Comparison of ENCODE assay signal across 19 cellular contexts in the genomic region with DNA sequence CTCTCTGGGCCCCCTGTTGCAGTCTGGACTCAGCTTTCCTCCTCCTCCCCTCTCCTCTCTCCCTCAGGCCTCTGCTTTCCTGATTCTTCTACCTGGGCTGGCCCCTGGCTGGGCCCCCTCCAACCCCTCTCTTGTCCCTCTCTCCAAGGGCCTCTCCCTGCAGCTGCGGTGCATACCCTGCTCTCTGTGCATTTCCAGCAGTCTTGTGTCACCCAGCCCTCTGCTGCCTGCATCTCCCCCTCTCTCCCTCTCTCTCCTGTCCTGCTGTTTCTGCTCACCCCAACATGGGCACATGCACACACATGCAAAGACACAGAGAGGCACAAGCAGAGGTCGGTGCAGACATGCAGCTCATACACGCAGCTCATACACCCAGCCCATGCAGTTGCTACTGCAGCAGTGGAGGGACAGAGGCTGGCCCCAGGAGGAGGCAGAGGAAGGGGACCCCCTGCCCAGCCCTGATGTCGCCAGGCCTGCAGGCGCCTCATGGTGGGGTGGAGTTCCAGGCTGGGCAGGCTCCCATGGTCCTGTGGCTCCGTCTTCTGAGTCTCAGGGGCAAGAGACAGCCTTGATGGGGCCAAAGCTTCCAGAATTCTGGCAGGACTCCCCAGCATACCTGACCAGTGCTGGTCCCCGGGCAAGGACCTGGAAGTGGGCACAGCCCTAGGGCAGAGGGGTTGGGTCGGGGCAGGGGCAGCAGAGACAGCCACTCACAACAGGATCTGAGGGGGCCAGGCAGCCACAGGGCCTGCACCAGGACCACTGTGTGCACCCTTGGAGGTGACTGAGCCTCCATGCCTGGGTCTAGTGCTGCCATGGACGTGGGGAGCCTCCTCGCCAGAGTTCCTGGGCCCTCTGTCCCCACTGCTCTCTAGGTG.
A peak's percentile ranks its signal among the peaks of the same experiment; 100 is the strongest.
DNase-seq lines count a peak whose midpoint lies in the region; ATAC-seq, FAIRE-seq and TF ChIP-seq lines count a peak whose summit lies in the region.
"Had no signal": no experiment of that assay in that cellular context is flagged by ENCODE, and none has a peak within 500 bp of the region (broad histone marks: within the 10 kb centered on the region; RNA-seq: fewer than 3 reads in every experiment).

No MANE protein-coding gene starts in this region.

- CTCF ChIA-PET in A549 (lab: Yijun Ruan, JAX) = interaction anchor here (1.9 kb wide), 1 partner anchor 83 kb away, joined by 4 read pairs; no protein-coding TSS in a partner anchor
- CTCF ChIA-PET in HEK293 (lab: Yijun Ruan, JAX) = interaction anchor here (0.6 kb wide), 1 partner anchor 989 kb away, joined by 3 read pairs; no protein-coding TSS in a partner anchor

- no peak for TF ChIP-seq POLR2A in A549 (IDR thresholded peaks at IDR 0.05; ENCODE audit: low read length)

- H3K9me2 ChIP-seq in hepatocyte (replicated peaks; ENCODE audit: insufficient read depth) = no peaks in the 10 kb centered on the region

- peak overlapping the region; percentile 98 for H2AK5ac ChIP-seq in neuronal stem cell (ENCODE audit: low read depth, low read length)

- peak overlapping the region; percentile 95 for H4K91ac ChIP-seq in neuronal stem cell (ENCODE audit: low read depth, low read length, poor library complexity)

- H3K23ac ChIP-seq in neuronal stem cell (ENCODE audit: low read depth, low read length, poor library complexity) = peak overlapping the region; percentile 22

- 86% methylated on average over 10 of the region's 10 CpGs for WGBS in A549 (ENCODE audit: missing lambda C conversion rate)
- WGBS in hepatocyte (ENCODE audit: low lambda C conversion rate, missing lambda C conversion rate) = 76% methylated on average over 8 of the region's 10 CpGs
- no CpG with 5 or more reads among the region's 10 CpGs for WGBS in neuronal stem cell (ENCODE audit: extremely low coverage in 2 of 2, insufficient read length in 2 of 2, insufficient replicate concordance in 1 of 2), 2 donors

- no peaks in the 10 kb centered on the region for H3K79me2 ChIP-seq in hepatocyte

- H3K27me3 ChIP-seq in hepatocyte = no peaks in the 10 kb centered on the region
- no peaks in the 10 kb centered on the region for H3K27me3 ChIP-seq in neuronal stem cell (ENCODE audit: control insufficient read depth in 3 of 3, insufficient read depth in 3 of 3, low read depth in 1 of 3, low read length in 3 of 3)
- H3K27me3 ChIP-seq: adrenal gland, upper lobe of right lung had no signal

- H3K4me1 ChIP-seq in A549 (peaks cover 71% of the 10 kb centered on the region), HEK293 (ENCODE audit: control insufficient read depth, insufficient read depth, low read length) (no peaks in the 10 kb centered on the region), hepatocyte (ENCODE audit: insufficient read depth) (peaks cover 55% of the 10 kb centered on the region), neuronal stem cell (ENCODE audit: control insufficient read depth in 2 of 2, insufficient read depth in 1 of 2, low read depth in 1 of 2, low read length in 2 of 2) (peaks cover 39 to 66% of the 10 kb centered on the region in 2 donors)
- H3K4me1 ChIP-seq: upper lobe of right lung had no signal

- H2BK12ac ChIP-seq in neuronal stem cell (ENCODE audit: low read length) = peak overlapping the region; percentile 59

- H3K14ac ChIP-seq in neuronal stem cell (ENCODE audit: low read length) = peak overlapping the region; percentile 89

- no peak for TF ChIP-seq CTCF in A549 (IDR thresholded peaks at IDR 0.05)
- TF ChIP-seq CTCF in HEK293 (tag by site-specific recombination; IDR thresholded peaks at IDR 0.05) = no peak
- no peak for TF ChIP-seq CTCF in hepatocyte (IDR thresholded peaks at IDR 0.05; ENCODE audit: poor library complexity)

- ATAC-seq in A549 = no peak
- no peak for ATAC-seq in GM19467 (IDR thresholded peaks at IDR 0.05; ENCODE audit: unreplicated experiment)
- ATAC-seq in GM18520 (IDR thresholded peaks at IDR 0.05; ENCODE audit: unreplicated experiment) = no peak
- ATAC-seq in GM21576 (IDR thresholded peaks at IDR 0.05; ENCODE audit: unreplicated experiment) = no peak
- ATAC-seq in GM19328 (IDR thresholded peaks at IDR 0.05; ENCODE audit: unreplicated experiment) = no peak
- ATAC-seq: activated CD4-positive, CD25-positive, alpha-beta regulatory T cell treated with anti-CD3 and anti-CD28 coated beads, Interleukin-2, amount 50 U/mL, for 24 hours; activated CD8-positive, alpha-beta T cell treated with anti-CD3 and anti-CD28 coated beads for 36 hours; upper lobe of right lung had no signal

- POLR2A ChIA-PET in A549 (lab: Yijun Ruan, JAX) = no interaction called here
- POLR2A ChIA-PET in HEK293 (lab: Yijun Ruan, JAX) = interaction anchor here (0.6 kb wide), 1 partner anchor 714 kb away, joined by 3 read pairs; no protein-coding TSS in a partner anchor

- H2BK5ac ChIP-seq in neuronal stem cell (ENCODE audit: low read length) = peak overlapping the region; percentile 80

- H3K18ac ChIP-seq in neuronal stem cell (ENCODE audit: low read length) = peak overlapping the region; percentile 98

- H2AFZ ChIP-seq in hepatocyte (no peak overlapping the region), neuronal stem cell (ENCODE audit: low read length) (peak overlapping the region; percentile 21)

- H3K27ac ChIP-seq in A549 = peak overlapping the region; percentile 41 to 84; a peak in 5 of 6 replicates
- no peak overlapping the region for H3K27ac ChIP-seq in HEK293 (ENCODE audit: extremely low read depth, low read depth, low read length)
- H3K27ac ChIP-seq in hepatocyte = peak overlapping the region; percentile 57
- H3K27ac ChIP-seq in neuronal stem cell (replicated peaks; ENCODE audit: low read length) = no peak overlapping the region
- H3K27ac ChIP-seq: upper lobe of right lung had no signal

- no peaks in the 10 kb centered on the region for H3K79me1 ChIP-seq in neuronal stem cell (ENCODE audit: low read depth, low read length)

- peak overlapping the region; percentile 97 for H2BK120ac ChIP-seq in neuronal stem cell (ENCODE audit: low read depth, low read length)

- no peaks in the 10 kb centered on the region for H3K36me3 ChIP-seq in HEK293 (ENCODE audit: control insufficient read depth in 2 of 2, insufficient read depth in 1 of 2, low read length in 2 of 2)
- H3K36me3 ChIP-seq in hepatocyte (replicated peaks; ENCODE audit: insufficient read depth, low read depth) = no peaks in the 10 kb centered on the region
- H3K36me3 ChIP-seq in neuronal stem cell (replicated peaks in 1 of 2; ENCODE audit: control insufficient read depth in 2 of 2, insufficient read depth in 2 of 2, low read length in 2 of 2) = no peaks in the 10 kb centered on the region
- H3K36me3 ChIP-seq: adrenal gland, upper lobe of right lung had no signal

- no peaks in the 10 kb centered on the region for H4K20me1 ChIP-seq in hepatocyte (ENCODE audit: insufficient read depth, poor library complexity, severe bottlenecking)

- TF ChIP-seq RAD21 in A549 (conservative IDR thresholded peaks at IDR 0.05 in 1 of 2, IDR thresholded peaks at IDR 0.05 in 1 of 2) = no peak

- DNase-seq in A549 (ENCODE audit: low read depth in 1 of 2, low spot score in 1 of 2) (no peak), hepatocyte (ENCODE audit: low spot score) (no peak), neuronal stem cell (ENCODE audit: low spot score) (no peak)
- DNase-seq: activated CD8-positive, alpha-beta T cell treated with anti-CD3 and anti-CD28 coated beads for 36 hours; activated effector memory CD4-positive, alpha-beta T cell treated with anti-CD3 and anti-CD28 coated beads, Interleukin-2, amount 50 U/mL, for 16 hours; activated T-cell treated with anti-CD3 and anti-CD28 coated beads for 4 hours; adrenal gland; DMS 273 treated with DMSO at 0.1 percent for 48 hours; NCI-H187; NCI-H69; upper lobe of right lung had no signal

- no peaks in the 10 kb centered on the region for H3K9me3 ChIP-seq in A549
- no peaks in the 10 kb centered on the region for H3K9me3 ChIP-seq in HEK293 (ENCODE audit: control insufficient read depth, insufficient read depth, low read depth, low read length)
- H3K9me3 ChIP-seq in hepatocyte (ENCODE audit: low read depth) = no peaks in the 10 kb centered on the region
- H3K9me3 ChIP-seq in neuronal stem cell (replicated peaks in 1 of 2; ENCODE audit: control insufficient read depth in 2 of 2, insufficient read depth in 1 of 2, low read depth in 1 of 2, low read length in 2 of 2) = no peaks in the 10 kb centered on the region
- H3K9me3 ChIP-seq: adrenal gland, upper lobe of right lung had no signal

- H4K8ac ChIP-seq in neuronal stem cell (ENCODE audit: low read depth, low read length) = peak overlapping the region; percentile 33

- H3K9ac ChIP-seq in neuronal stem cell (ENCODE audit: low read depth, low read length, poor library complexity) = peak overlapping the region; percentile 71

- no peak for FAIRE-seq in A549 (lab: Jason Lieb, UNC)
- FAIRE-seq: bronchial epithelial cell, HTR-8/SVneo had no signal

- peak overlapping the region; percentile 94 for H2BK15ac ChIP-seq in neuronal stem cell (ENCODE audit: low read length)

- TF ChIP-seq EP300 in A549 (IDR thresholded peaks at IDR 0.05) = no peak

- no peak overlapping the region for H3K4me3 ChIP-seq in A549
- no peak overlapping the region for H3K4me3 ChIP-seq in HEK293 (ENCODE audit: low read depth, low read length)
- no peak overlapping the region for H3K4me3 ChIP-seq in hepatocyte
- H3K4me3 ChIP-seq in neuronal stem cell (ENCODE audit: low read length in 2 of 2) = no peak overlapping the region
- H3K4me3 ChIP-seq: adrenal gland, upper lobe of right lung had no signal

- peak overlapping the region; percentile 97 for H3K4ac ChIP-seq in neuronal stem cell (ENCODE audit: low read length)

- H3K4me2 ChIP-seq in A549 (no peak overlapping the region), hepatocyte (no peak overlapping the region), neuronal stem cell (ENCODE audit: insufficient read depth, low read length, poor library complexity, severe bottlenecking) (no peak overlapping the region)

TF ChIP-seq in HEK293, 187 proteins besides CTCF, POLR2A, EP300 and RAD21 (continues in another document):
- 0 out of 2 replicates have a peak, but pooled peaks have one; percentile 12 for TF ChIP-seq GLIS2 (tag by site-specific recombination; IDR thresholded peaks at IDR 0.05)

Comparison
In these comparisons a context has a peak if more than half of its experiments do, and no peak if none do; other contexts are left out.
1. H3K27ac ChIP-seq: peak in A549 (2 of 2) and hepatocyte (single experiment); none in HEK293 (single experiment) and neuronal stem cell (single experiment).